33 cellular contexts compared by ENCODE assay signal in genomic region chr10:61688551-61689308, GRCh38. TPM values are rescaled to one million over a fixed set of nuclear protein-coding genes. Genes with fewer than 3 reads are reported as not detected.
"Had no signal": no experiment of that assay in that cellular context is flagged by ENCODE, and none has a peak within 500 bp of the region (broad histone marks: within the 10 kb centered on the region; RNA-seq: fewer than 3 reads in every experiment).

No MANE protein-coding gene starts in this region.

- H3K9ac ChIP-seq: KMS-11 had no signal

- H3K4me2 ChIP-seq: KMS-11 had no signal

- H3K36me3 ChIP-seq: brain microvascular endothelial cell, Peyer's patch, WERI-Rb-1 had no signal

- H3K27ac ChIP-seq: brain microvascular endothelial cell, KMS-11, Peyer's patch, WERI-Rb-1 had no signal

- H3K9me3 ChIP-seq: Peyer's patch had no signal

- H3K27me3 ChIP-seq: brain microvascular endothelial cell, Peyer's patch had no signal

- H3K4me1 ChIP-seq: Peyer's patch had no signal

- H3K4me3 ChIP-seq: Peyer's patch had no signal

- DNase-seq: activated CD4-positive, alpha-beta memory T cell treated with anti-CD3 and anti-CD28 coated beads, Interleukin-2, amount 10 ng/mL, durations not matched to agents 7 days and 5 days; activated CD4-positive, alpha-beta T cell treated with anti-CD3 and anti-CD28 coated beads for 1 hour; activated CD4-positive, alpha-beta T cell treated with anti-CD3 and anti-CD28 coated beads for 48 hours; activated CD4-positive, CD25-positive, alpha-beta regulatory T cell; activated CD8-positive, alpha-beta memory T cell treated with anti-CD3 and anti-CD28 coated beads for 24 hours; activated CD8-positive, alpha-beta memory T cell treated with anti-CD3 and anti-CD28 coated beads, Interleukin-2, amount 10 ng/mL, durations not matched to agents 7 days and 5 days; activated CD8-positive, alpha-beta memory T cell treated with anti-CD3 and anti-CD28 coated beads, Interleukin-2, amount 50 U/mL, for 48 hours; activated effector memory CD4-positive, alpha-beta T cell treated with Interleukin-2 at 50 U/mL for 16 hours; activated naive CD4-positive, alpha-beta T cell treated with anti-CD3 and anti-CD28 coated beads, Interleukin-2, amount 10 ng/mL, durations not matched to agents 7 days and 5 days; activated naive CD8-positive, alpha-beta T cell treated with anti-CD3 and anti-CD28 coated beads, Interleukin-2, amount 50 U/mL, for 24 hours; activated T-cell treated with anti-CD3 and anti-CD28 coated beads, Interleukin-2, amount 50 U/mL, for 48 hours; brain microvascular endothelial cell; MM.1S; MV-4-11; NCI-H1092; NCI-H146; NCI-H187; NCI-H2029 treated with DMSO at 0.1 percent for 48 hours; NCI-H2107; NCI-H2171; NCI-H510A; NCI-H526; NCI-H748 treated with DMSO at 0.1 percent for 48 hours; NK-92 treated with Interleukin-12 subunit alpha and Interleukin-12 subunit beta, amount 100 ng/mL, for 24 hours; PC-3; Peyer's patch; RPMI8226; SHP77 treated with DMSO at 0.1 percent for 48 hours; T1000; WERI-Rb-1 had no signal

RNA-seq across cellular contexts. Expression of gene CABCOCO1, which starts 26.0 kb away (rescaled TPM):
- total RNA-seq: activated CD4-positive, alpha-beta memory T cell treated with anti-CD3 and anti-CD28 coated beads, Interleukin-2, amount 10 ng/mL, durations not matched to agents 7 days and 5 days; activated CD8-positive, alpha-beta memory T cell treated with anti-CD3 and anti-CD28 coated beads, Interleukin-2, amount 10 ng/mL, durations not matched to agents 7 days and 5 days; PC-3; Peyer's patch; T-helper 1 cell treated with Interleukin-12 subunit alpha and Interleukin-12 subunit beta and Interleukin-4 antibody, amounts not matched to agents 30 ng/mL and 1 ng/mL, for 36 hours; T-helper 2 cell treated with Interferon-gamma antibody and Interleukin-4, amounts not matched to agents 100 ng/mL and 5 ng/mL, for 36 hours had no signal
